In genomic region chr4:120052840-120053239, GRCh38 we compare ENCODE assay signal across 10 cellular contexts. TPM values are rescaled to one million over a fixed set of nuclear protein-coding genes. Genes with fewer than 3 reads are reported as not detected.
DNase-seq lines count a peak whose midpoint lies in the region; ATAC-seq and TF ChIP-seq lines count a peak whose summit lies in the region.
"Had no signal": no experiment of that assay in that cellular context is flagged by ENCODE, and none has a peak within 500 bp of the region (broad histone marks: within the 10 kb centered on the region; RNA-seq: fewer than 3 reads in every experiment).

No MANE protein-coding gene starts in this region.

- H3K4me3 ChIP-seq in BJ (ENCODE audit: low read depth, low read length) (no peak overlapping the region), choroid plexus epithelial cell (ENCODE audit: low read depth, low read length) (no peak overlapping the region), lower leg skin (ENCODE audit: low read depth, poor library complexity, severe bottlenecking) (no peak overlapping the region), prostate gland (no peak overlapping the region)

- DNase-seq in BJ (ENCODE audit: low read depth) (peak; percentile 16), KBM-7 (peak; percentile 12), choroid plexus epithelial cell (ENCODE audit: low read depth) (peak; percentile 100), medulla oblongata (ENCODE audit: extremely low spot score) (peak; percentile 54), lower leg skin (ENCODE audit: low spot score in 2 of 2) (no peak), prostate gland (ENCODE audit: low spot score) (no peak)
- DNase-seq in activated CD8-positive, alpha-beta memory T cell treated with anti-CD3 and anti-CD28 coated beads for 24 hours, result no peak
- DNase-seq: natural killer cell, NCI-H526 had no signal

- ATAC-seq in HG02840 (IDR thresholded peaks at IDR 0.05; ENCODE audit: low FRiP score, unreplicated experiment), result no peak
- ATAC-seq: natural killer cell had no signal

- TF ChIP-seq POLR2A in lower leg skin (IDR thresholded peaks at IDR 0.05) (no peak), prostate gland (IDR thresholded peaks at IDR 0.05) (no peak)

- H3K9me3 ChIP-seq in prostate gland, result no peaks in the 10 kb centered on the region

- POLR2A ChIA-PET in BJ (lab: Charles Lee), result no interaction called here

- TF ChIP-seq CTCF in BJ (IDR thresholded peaks at IDR 0.05; ENCODE audit: insufficient read depth, low read depth, low read length) (no peak), choroid plexus epithelial cell (conservative IDR thresholded peaks at IDR 0.05; ENCODE audit: low read depth, low read length) (no peak), lower leg skin (IDR thresholded peaks at IDR 0.05) (no peak), prostate gland (IDR thresholded peaks at IDR 0.05) (no peak)

- H3K27me3 ChIP-seq in BJ (ENCODE audit: control insufficient read depth, insufficient read depth, low read length) (no peaks in the 10 kb centered on the region), prostate gland (replicated peaks; ENCODE audit: insufficient read depth) (no peaks in the 10 kb centered on the region)

- no peak overlapping the region for H3K27ac ChIP-seq in prostate gland

- CTCF ChIA-PET in BJ (lab: Yijun Ruan, JAX), result interaction anchor here (0.6 to 6.1 kb wide), 5 partner anchors 126 to 494 kb away, joined by 3 to 64 read pairs (median 7); partner anchors contain the start of gene PDE5A

- intact Hi-C loops in lower leg skin (cut with DNase I; ENCODE audit: low total_unique reads), result loop anchor here (10.0 kb wide), 2 partner anchors 418 to 738 kb away; no protein-coding TSS in a partner anchor
- intact Hi-C loops in prostate gland (cut with DNase I), result loop anchor here (5.0 kb wide), 2 partner anchors 321 to 601 kb away; no protein-coding TSS in a partner anchor

- no peaks in the 10 kb centered on the region for H3K36me3 ChIP-seq in BJ (ENCODE audit: control insufficient read depth, insufficient read depth, low read length)
- H3K36me3 ChIP-seq in prostate gland, result no peaks in the 10 kb centered on the region

- in situ Hi-C loops in KBM-7 (cut with MboI; ENCODE audit: low pct_unique_long_range_greater_than_20kb, low sequenced_read_pairs), result no loop called here

- no peaks in the 10 kb centered on the region for H3K4me1 ChIP-seq in prostate gland (replicated peaks)

- WGBS in lower leg skin, 2 donors, result 64 to 71% methylated on average over 4 of the region's 4 CpGs
- WGBS in prostate gland, result 75% methylated on average over 4 of the region's 4 CpGs

RNA-seq across cellular contexts. Expression of gene MAD2L1, which starts 13.8 kb away (rescaled TPM):
- polyA plus RNA-seq in BJ (2011; rRNA removed), result 27.0 and 27.1 TPM in 2 replicates
- polyA minus RNA-seq in BJ (2011; rRNA and poly(A)+ RNA removed), result 7.2 and 11.8 TPM in 2 replicates
- 10 to 100 TPM in 1 of 4 donors, 1 to 10 TPM in 3; 1.6 to 10.1 (median 1.8) TPM for total RNA-seq in lower leg skin
- 10 to 100 TPM in 1 of 2 donors, 1 to 10 TPM in 1; 2.4 to 11.0 TPM for total RNA-seq in prostate gland

Comparison
In these comparisons a context has a peak if more than half of its experiments do, and no peak if none do; other contexts are left out.
1. DNase-seq: peak in BJ (single experiment), KBM-7 (single experiment), choroid plexus epithelial cell (single experiment) and medulla oblongata (single experiment); none in lower leg skin (0 of 2), prostate gland (single experiment) and activated CD8-positive, alpha-beta memory T cell treated with anti-CD3 and anti-CD28 coated beads for 24 hours (single experiment).